ENCODE assay signal across 8 cellular contexts in the genomic region with DNA sequence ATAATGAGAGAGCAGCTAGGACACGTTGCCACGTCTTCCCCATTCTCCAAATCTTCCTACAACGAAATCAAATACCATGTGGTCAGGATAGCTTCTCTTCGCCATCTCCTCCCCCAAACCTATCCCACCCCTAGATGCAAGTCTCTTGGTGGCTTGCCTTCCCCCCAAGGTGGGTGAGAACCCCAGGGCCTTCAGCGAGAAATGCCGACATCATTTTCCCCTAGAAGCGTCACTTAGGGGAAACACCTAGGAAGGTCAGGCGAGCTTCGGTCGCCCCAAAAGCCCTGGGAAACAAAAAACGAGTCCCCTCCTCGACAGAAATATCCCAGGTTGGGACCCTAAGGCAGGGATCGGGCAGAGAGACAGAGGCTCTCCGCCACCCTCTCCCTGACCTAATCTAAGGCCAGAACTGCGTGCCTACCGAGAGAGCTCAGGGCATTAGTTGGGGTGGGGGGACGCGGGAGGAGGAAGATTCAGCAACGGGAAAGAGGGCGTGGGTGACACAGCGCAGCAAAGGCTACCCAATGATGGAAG. TPM values are rescaled to one million over a fixed set of nuclear protein-coding genes. Genes with fewer than 3 reads are reported as not detected.
DNase-seq lines count a peak whose midpoint lies in the region; ATAC-seq and TF ChIP-seq lines count a peak whose summit lies in the region.

No MANE protein-coding gene starts in this region.

- H3K9ac ChIP-seq in fibroblast of lung (ENCODE audit: insufficient read depth, low read length), result peak overlapping the region; percentile 96

- H3K27me3 ChIP-seq in SJCRH30 (no peaks in the 10 kb centered on the region), fibroblast of lung (ENCODE audit: control insufficient read depth, insufficient read depth, low read length) (no peaks in the 10 kb centered on the region)

- DNase-seq in AG04449 (ENCODE audit: low read depth, low spot score), result no peak
- DNase-seq in SJCRH30, result no peak
- DNase-seq in fibroblast of lung (ENCODE audit: low read depth in 2 of 2), result peak in 1 of 2 donors; percentile 23
- DNase-seq in skeletal muscle cell (ENCODE audit: low read depth), result no peak
- no peak for DNase-seq in KG1 (lab: John Stamatoyannopoulos, UW)

- H3K4me1 ChIP-seq in SJCRH30, result no peaks in the 10 kb centered on the region
- peaks cover 2% of the 10 kb centered on the region for H3K4me1 ChIP-seq in fibroblast of lung (ENCODE audit: control insufficient read depth, extremely low read depth, insufficient read depth, low read length)

- H3K27ac ChIP-seq in SJCRH30 (peak overlapping the region; percentile 10; the same call in 1 of the 2 replicates), fibroblast of lung (ENCODE audit: insufficient read depth, low read length) (peak overlapping the region; percentile 98)

- TF ChIP-seq CTCF in AG04449 (IDR thresholded peaks at IDR 0.05; ENCODE audit: insufficient read depth, low read length, missing control alignments) (no peak), fibroblast of lung (conservative IDR thresholded peaks at IDR 0.05 in 1 of 2, IDR thresholded peaks at IDR 0.05 in 1 of 2; ENCODE audit: low read depth in 1 of 2, low read length in 2 of 2) (no peak)

- CTCF ChIA-PET in AG04449 (lab: Yijun Ruan, JAX), result interaction anchor here (0.8 to 7.7 kb wide), 13 partner anchors 9 to 453 kb away, joined by 3 to 135 read pairs (median 7); no protein-coding TSS in a partner anchor

- H3K36me3 ChIP-seq in SJCRH30 (peaks cover 2% of the 10 kb centered on the region; the same call in 1 of the 2 replicates), fibroblast of lung (ENCODE audit: control insufficient read depth, insufficient read depth, low read length) (peaks cover 4% of the 10 kb centered on the region)

- H3K9me3 ChIP-seq in SJCRH30 (replicated peaks) (no peaks in the 10 kb centered on the region), fibroblast of lung (ENCODE audit: control insufficient read depth, insufficient read depth, low read depth, low read length) (no peaks in the 10 kb centered on the region)

- POLR2A ChIA-PET in AG04449 (lab: Yijun Ruan, JAX), result interaction anchor here (0.5 to 1.1 kb wide), 5 partner anchors 20 to 1056 kb away, joined by 3 to 5 read pairs (median 4); partner anchors contain the start of gene GALNT15

- peak overlapping the region; percentile 92 for H2AFZ ChIP-seq in fibroblast of lung (ENCODE audit: low read length)

- H3K4me3 ChIP-seq in AG04449 (ENCODE audit: low read depth, low read length) (peak overlapping the region; percentile 97), SJCRH30 (peak overlapping the region; percentile 79), fibroblast of lung (replicated peaks in 1 of 4; ENCODE audit: control extremely low read depth in 1 of 4, insufficient read depth in 1 of 4, low read depth in 3 of 4, low read length in 4 of 4) (peak overlapping the region; percentile 82 to 96 (median 92)), skeletal muscle cell (ENCODE audit: low read depth, low read length) (peak overlapping the region; percentile 73)

- peaks cover 39% of the 10 kb centered on the region for H3K79me2 ChIP-seq in fibroblast of lung (ENCODE audit: control insufficient read depth, insufficient read depth, low read length)

- ATAC-seq in GM21526 (IDR thresholded peaks at IDR 0.05; ENCODE audit: low FRiP score, unreplicated experiment) (peak; percentile 0), HG02623 (IDR thresholded peaks at IDR 0.05; ENCODE audit: unreplicated experiment) (no peak), HG02973 (IDR thresholded peaks at IDR 0.05; ENCODE audit: unreplicated experiment) (no peak)

- no peaks in the 10 kb centered on the region for H4K20me1 ChIP-seq in fibroblast of lung (ENCODE audit: control insufficient read depth, extremely low read depth, insufficient read depth, low read length)

- peak overlapping the region; percentile 64 for H3K4me2 ChIP-seq in fibroblast of lung (ENCODE audit: extremely low read depth, insufficient read depth, low read length)

RNA-seq across cellular contexts. Expression of gene DPH3, which starts 0.5 kb away (rescaled TPM):
- total RNA-seq in SJCRH30 (2014; rRNA removed; shearing (Covaris generic)), result 22.4 and 24.1 TPM in 2 replicates
- total RNA-seq in fibroblast of lung, result 23.6 and 28.2 TPM in 2 replicates
- polyA plus RNA-seq in fibroblast of lung, result 22.6 and 28.1 TPM in 2 replicates
- 25.7 and 29.3 TPM in 2 replicates for polyA plus RNA-seq in fibroblast of lung (2012)
- polyA minus RNA-seq in fibroblast of lung (ENCODE audit: low replicate concordance), result 4.7 and 6.1 TPM in 2 replicates

RNA-seq across cellular contexts. Expression of gene OXNAD1, which starts 0.8 kb away (rescaled TPM):
- 14.7 and 18.1 TPM in 2 replicates for total RNA-seq in SJCRH30 (2014; rRNA removed; shearing (Covaris generic))
- 7.4 and 10.4 TPM in 2 replicates for total RNA-seq in fibroblast of lung
- 6.4 and 7.8 TPM in 2 replicates for polyA plus RNA-seq in fibroblast of lung
- 4.0 and 5.4 TPM in 2 replicates for polyA plus RNA-seq in fibroblast of lung (2012)
- polyA minus RNA-seq in fibroblast of lung (ENCODE audit: low replicate concordance), result 0.94 and 7.4 TPM in 2 replicates
